ENCODE assay signal across 27 cellular contexts in the genomic region with DNA sequence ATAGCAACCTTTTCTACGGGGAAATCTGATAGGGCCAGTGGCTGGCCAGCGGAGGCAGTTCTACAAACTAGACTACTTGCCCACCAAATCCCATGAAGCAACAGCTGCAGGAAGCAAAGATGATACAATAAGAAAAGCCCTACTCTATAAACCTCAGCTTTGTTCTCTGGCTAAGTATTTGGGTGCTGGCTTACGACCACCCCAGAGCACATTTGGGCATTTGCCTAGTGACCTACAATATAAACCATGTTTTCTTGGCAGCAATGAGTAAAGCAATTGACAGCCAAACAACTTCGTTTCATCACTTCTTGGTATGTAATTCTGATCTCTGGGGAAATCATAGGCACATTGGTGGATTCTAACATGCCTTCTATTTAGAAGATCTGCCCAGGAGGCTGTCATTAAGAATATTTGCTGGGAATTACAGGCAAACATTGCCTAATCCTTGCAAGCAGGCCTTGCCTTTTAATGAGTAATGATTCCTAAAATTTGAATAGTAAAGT. TPM values are rescaled to one million over a fixed set of nuclear protein-coding genes. Genes with fewer than 3 reads are reported as not detected.
DNase-seq lines count a peak whose midpoint lies in the region; ATAC-seq, FAIRE-seq and TF ChIP-seq lines count a peak whose summit lies in the region.
"Had no signal": no experiment of that assay in that cellular context is flagged by ENCODE, and none has a peak within 500 bp of the region (broad histone marks: within the 10 kb centered on the region; RNA-seq: fewer than 3 reads in every experiment).

No MANE protein-coding gene starts in this region.

- POLR2A ChIA-PET in AG04449 (lab: Yijun Ruan, JAX) = no interaction called here

- H3K79me2 ChIP-seq in astrocyte (ENCODE audit: insufficient read depth, low read length) = no peaks in the 10 kb centered on the region

- no peaks in the 10 kb centered on the region for H3K4me1 ChIP-seq in astrocyte (ENCODE audit: insufficient read depth, low read length)
- H3K4me1 ChIP-seq: HAP-1 had no signal

- no peaks in the 10 kb centered on the region for H3K4me1 Mint-ChIP-seq in astrocyte (ENCODE audit: low read depth, unreplicated experiment)
- H3K4me1 Mint-ChIP-seq: CD14-positive monocyte, mesothelial cell of epicardium had no signal

- TF ChIP-seq CTCF in AG04449 (IDR thresholded peaks at IDR 0.05; ENCODE audit: insufficient read depth, low read length, missing control alignments) = no peak
- no peak for TF ChIP-seq CTCF in astrocyte (IDR thresholded peaks at IDR 0.05; ENCODE audit: insufficient read depth, low read depth, low read length)
- no peak for TF ChIP-seq CTCF in fibroblast of villous mesenchyme (IDR thresholded peaks at IDR 0.05; ENCODE audit: insufficient read depth, low read depth, low read length)

- H2AFZ ChIP-seq in astrocyte (ENCODE audit: low read depth, low read length) = no peak overlapping the region

- H3K9me3 Mint-ChIP-seq in astrocyte (ENCODE audit: unreplicated experiment) = no peaks in the 10 kb centered on the region
- H3K9me3 Mint-ChIP-seq: activated naive CD4-positive, alpha-beta T cell treated with anti-CD3 and anti-CD28 coated beads for 36 hours; natural killer cell had no signal

- H3K27ac Mint-ChIP-seq in astrocyte (ENCODE audit: unreplicated experiment) = no peak overlapping the region
- H3K27ac Mint-ChIP-seq: activated naive CD4-positive, alpha-beta T cell treated with anti-CD3 and anti-CD28 coated beads for 36 hours; mesothelial cell of epicardium had no signal

- no peaks in the 10 kb centered on the region for H4K20me1 ChIP-seq in astrocyte (ENCODE audit: insufficient read depth, low read length)

- no peak overlapping the region for H3K27ac ChIP-seq in astrocyte (ENCODE audit: low read depth, low read length)
- H3K27ac ChIP-seq: ovary had no signal

- no peaks in the 10 kb centered on the region for H3K9me3 ChIP-seq in astrocyte (ENCODE audit: insufficient read depth, low read depth, low read length)
- H3K9me3 ChIP-seq: HAP-1, ovary had no signal

- DNase-seq in AG04449 (ENCODE audit: low read depth, low spot score) = peak; percentile 75
- peak; percentile 19 for DNase-seq in H4 (ENCODE audit: low spot score)
- DNase-seq in astrocyte (ENCODE audit: low read depth) = peak; percentile 14
- DNase-seq in fibroblast of villous mesenchyme (ENCODE audit: low read depth) = peak; percentile 7
- no peak for DNase-seq in NCI-H1105 (lab: John Stamatoyannopoulos, UW)
- DNase-seq: activated CD8-positive, alpha-beta memory T cell treated with anti-CD3 and anti-CD28 coated beads for 24 hours; activated naive CD4-positive, alpha-beta T cell treated with anti-CD3 and anti-CD28 coated beads for 36 hours; activated T-cell treated with anti-CD3 and anti-CD28 coated beads, Interleukin-2, amount 50 U/mL, for 48 hours; effector CD4-positive, alpha-beta T cell; head of caudate nucleus; natural killer cell; NCI-H1048; NCI-H2029 treated with DMSO at 0.1 percent for 48 hours; NCI-H345; ovary; PC-3; SHP77 treated with DMSO at 0.1 percent for 48 hours; T-helper 1 cell had no signal

- H3K27me3 ChIP-seq in astrocyte (ENCODE audit: insufficient read depth, low read length) = no peaks in the 10 kb centered on the region
- H3K27me3 ChIP-seq: ovary had no signal

- H3K4me3 ChIP-seq in AG04449 (ENCODE audit: low read depth, low read length) = no peak overlapping the region
- no peak overlapping the region for H3K4me3 ChIP-seq in astrocyte (ENCODE audit: insufficient read depth, low read depth, low read length)
- H3K4me3 ChIP-seq in fibroblast of villous mesenchyme (ENCODE audit: low read depth, low read length) = no peak overlapping the region
- H3K4me3 ChIP-seq: HAP-1, ovary had no signal

- FAIRE-seq in astrocyte (lab: Jason Lieb, UNC) = peak; percentile 73
- FAIRE-seq: HTR-8/SVneo, urothelium cell line had no signal

- CTCF ChIA-PET in AG04449 (lab: Yijun Ruan, JAX) = no interaction called here

- H3K9ac ChIP-seq in astrocyte (ENCODE audit: low read length) = no peak overlapping the region

- H3K4me2 ChIP-seq in astrocyte (ENCODE audit: low read length) = no peak overlapping the region

- H3K4me3 Mint-ChIP-seq in astrocyte (ENCODE audit: unreplicated experiment) = no peak overlapping the region
- H3K4me3 Mint-ChIP-seq: activated naive CD4-positive, alpha-beta T cell treated with anti-CD3 and anti-CD28 coated beads for 36 hours; CD14-positive monocyte; mesothelial cell of epicardium; natural killer cell had no signal

- no peaks in the 10 kb centered on the region for H3K36me3 Mint-ChIP-seq in astrocyte (ENCODE audit: low read depth, unreplicated experiment)
- H3K36me3 Mint-ChIP-seq: CD14-positive monocyte, mesothelial cell of epicardium, natural killer cell had no signal

- ATAC-seq in HG02642 (IDR thresholded peaks at IDR 0.05; ENCODE audit: poor library complexity, unreplicated experiment) = no peak
- ATAC-seq in HG03432 (IDR thresholded peaks at IDR 0.05; ENCODE audit: unreplicated experiment) = no peak
- ATAC-seq in GM21423 (IDR thresholded peaks at IDR 0.05; ENCODE audit: unreplicated experiment) = no peak
- ATAC-seq: PC-3 had no signal

- H3K36me3 ChIP-seq in astrocyte (ENCODE audit: insufficient read depth, low read length) = no peaks in the 10 kb centered on the region
- H3K36me3 ChIP-seq: HAP-1, ovary had no signal

- no peaks in the 10 kb centered on the region for H3K27me3 Mint-ChIP-seq in astrocyte (ENCODE audit: low read depth, unreplicated experiment)

RNA-seq across cellular contexts. Expression of a gene that starts 7.5 kb away (rescaled TPM):
- 0.43 TPM in 1 of 2 replicates, not detected in the other for total RNA-seq in H4 (2014; rRNA removed; shearing (Covaris generic))
- total RNA-seq in astrocyte (0.23 and 0.29 TPM in 2 replicates), fibroblast of villous mesenchyme (1.3 TPM in 1 of 2 replicates, not detected in the other)
- total RNA-seq: A673; activated naive CD4-positive, alpha-beta T cell treated with anti-CD3 and anti-CD28 coated beads for 36 hours; PC-3 had no signal
